In the genomic region with DNA sequence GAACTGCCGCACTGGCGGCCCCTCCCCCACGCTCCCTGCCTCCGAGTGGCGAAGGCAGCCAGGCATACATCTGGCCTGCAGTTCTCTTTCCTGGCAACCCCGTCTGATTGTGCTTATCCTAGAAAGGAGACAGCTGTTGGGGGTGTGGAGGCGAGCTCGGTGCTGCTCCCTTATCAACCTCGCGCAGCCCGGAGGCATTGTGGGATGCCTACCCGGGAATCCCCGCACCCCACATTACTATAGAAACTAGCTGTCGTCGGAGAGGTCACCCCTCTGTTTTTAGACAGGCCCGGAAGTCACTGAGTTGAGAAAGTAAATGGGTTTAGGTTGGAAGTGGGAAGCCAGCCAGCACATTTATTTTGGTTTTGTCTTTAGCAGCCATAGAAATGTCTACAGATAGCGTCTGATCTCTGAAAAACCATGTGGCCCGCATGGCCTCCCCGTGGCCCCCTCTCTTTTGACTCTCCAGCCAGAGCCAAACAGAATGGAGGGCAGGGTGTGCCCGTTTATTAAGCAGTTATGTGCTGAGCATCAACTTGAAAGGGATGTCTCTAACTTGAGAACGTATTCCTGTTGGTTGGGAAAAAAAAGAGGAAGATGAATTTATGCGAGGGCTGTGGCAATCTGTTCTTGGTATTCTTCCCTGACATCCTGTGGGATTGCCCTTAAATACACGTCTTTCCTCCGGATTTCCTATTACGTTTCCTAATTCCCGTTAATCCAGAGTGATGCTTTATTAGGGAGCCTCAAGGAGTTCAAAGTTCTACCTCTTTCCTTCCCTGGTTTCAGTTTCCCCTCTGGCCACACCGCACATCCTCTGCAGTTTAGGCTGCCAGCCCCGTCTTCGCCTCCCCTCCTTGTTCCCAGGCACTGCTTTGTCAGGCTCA, we compare ENCODE assay signal across 1 cellular context.
TF ChIP-seq lines count a peak whose summit lies in the region.

No MANE protein-coding gene starts in this region.

TF ChIP-seq in H1, 55 proteins besides CTCF, POLR2A, EP300 and RAD21 (continued from another document):
- TF ChIP-seq RBBP5 (IDR thresholded peaks at IDR 0.05; ENCODE audit: borderline replicate concordance, low read depth, low read length) (no peak), POLR2AphosphoS5 (IDR thresholded peaks at IDR 0.05; ENCODE audit: low read depth, low read length) (peak; percentile 60; the same call in 1 of the 2 replicates)
- TF ChIP-seq, protein P1, sequence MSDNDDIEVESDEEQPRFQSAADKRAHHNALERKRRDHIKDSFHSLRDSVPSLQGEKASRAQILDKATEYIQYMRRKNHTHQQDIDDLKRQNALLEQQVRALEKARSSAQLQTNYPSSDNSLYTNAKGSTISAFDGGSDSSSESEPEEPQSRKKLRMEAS (IDR thresholded peaks at IDR 0.05): no peak
